ENCODE assay signal across 1 cellular context in the genomic region with DNA sequence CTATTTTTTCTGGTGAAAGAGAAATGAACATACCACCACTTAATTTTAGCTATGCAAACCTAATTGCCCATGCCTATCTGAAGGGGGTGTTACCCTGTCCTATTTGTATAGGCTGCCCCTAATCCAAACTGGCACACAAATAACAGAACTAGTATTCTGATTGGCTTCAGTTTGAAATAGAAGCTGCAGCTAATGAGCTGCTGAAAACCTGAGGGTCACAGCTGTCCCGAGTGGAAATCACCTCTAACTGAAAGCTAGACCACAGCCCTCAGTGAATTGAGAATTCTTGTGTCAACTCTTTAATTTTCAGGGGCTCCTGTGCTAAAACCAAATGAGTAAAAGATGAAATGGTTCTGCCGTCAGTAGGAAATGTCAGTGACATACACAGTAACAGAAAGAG.
TF ChIP-seq lines count a peak whose summit lies in the region.

No MANE protein-coding gene starts in this region.

TF ChIP-seq in HepG2, 621 proteins besides CTCF, POLR2A, EP300 and RAD21:
- TF ChIP-seq SP2 (CRISPR knock-in tag; IDR thresholded peaks at IDR 0.05) (no peak), SP5 (CRISPR knock-in tag; IDR thresholded peaks at IDR 0.05; ENCODE audit: borderline replicate concordance, low read depth) (no peak), ZBTB43 (CRISPR knock-in tag; conservative IDR thresholded peaks at IDR 0.05) (no peak), ZBTB20 (CRISPR knock-in tag; IDR thresholded peaks at IDR 0.05; ENCODE audit: borderline replicate concordance, low read depth) (no peak), ZXDC (CRISPR knock-in tag; IDR thresholded peaks at IDR 0.05) (no peak), TCF7 (IDR thresholded peaks at IDR 0.05; ENCODE audit: low read depth) (no peak), HMGXB4 (CRISPR knock-in tag; IDR thresholded peaks at IDR 0.05; ENCODE audit: borderline replicate concordance in 1 of 2, low read depth in 1 of 2) (no peak), ZNF292 (CRISPR knock-in tag; IDR thresholded peaks at IDR 0.05; ENCODE audit: borderline replicate concordance, low read depth) (no peak), RELA (CRISPR knock-in tag; IDR thresholded peaks at IDR 0.05) (no peak), DBP (CRISPR knock-in tag; IDR thresholded peaks at IDR 0.05; ENCODE audit: not compliant biosample characterization) (no peak), ZNF512B (CRISPR knock-in tag; IDR thresholded peaks at IDR 0.05; ENCODE audit: borderline replicate concordance) (no peak), ZSCAN22 (CRISPR knock-in tag; IDR thresholded peaks at IDR 0.05) (no peak), E2F5 (CRISPR knock-in tag; conservative IDR thresholded peaks at IDR 0.05) (no peak), ZBTB21 (CRISPR knock-in tag; IDR thresholded peaks at IDR 0.05) (no peak), MAFF (IDR thresholded peaks at IDR 0.05; ENCODE audit: low read depth, low read length) (no peak), ZNF639 (CRISPR knock-in tag; conservative IDR thresholded peaks at IDR 0.05) (no peak), MYC (CRISPR knock-in tag; IDR thresholded peaks at IDR 0.05; ENCODE audit: borderline replicate concordance) (no peak), ZNF101 (CRISPR knock-in tag; IDR thresholded peaks at IDR 0.05; ENCODE audit: borderline replicate concordance, low read depth) (no peak)
- TF ChIP-seq, protein P1, sequence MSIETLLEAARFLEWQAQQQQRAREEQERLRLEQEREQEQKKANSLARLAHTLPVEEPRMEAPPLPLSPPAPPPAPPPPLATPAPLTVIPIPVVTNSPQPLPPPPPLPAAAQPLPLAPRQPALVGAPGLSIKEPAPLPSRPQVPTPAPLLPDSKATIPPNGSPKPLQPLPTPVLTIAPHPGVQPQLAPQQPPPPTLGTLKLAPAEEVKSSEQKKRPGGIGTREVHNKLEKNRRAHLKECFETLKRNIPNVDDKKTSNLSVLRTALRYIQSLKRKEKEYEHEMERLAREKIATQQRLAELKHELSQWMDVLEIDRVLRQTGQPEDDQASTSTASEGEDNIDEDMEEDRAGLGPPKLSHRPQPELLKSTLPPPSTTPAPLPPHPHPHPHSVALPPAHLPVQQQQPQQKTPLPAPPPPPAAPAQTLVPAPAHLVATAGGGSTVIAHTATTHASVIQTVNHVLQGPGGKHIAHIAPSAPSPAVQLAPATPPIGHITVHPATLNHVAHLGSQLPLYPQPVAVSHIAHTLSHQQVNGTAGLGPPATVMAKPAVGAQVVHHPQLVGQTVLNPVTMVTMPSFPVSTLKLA (IDR thresholded peaks at IDR 0.05): no peak
- TF ChIP-seq, protein P2, sequence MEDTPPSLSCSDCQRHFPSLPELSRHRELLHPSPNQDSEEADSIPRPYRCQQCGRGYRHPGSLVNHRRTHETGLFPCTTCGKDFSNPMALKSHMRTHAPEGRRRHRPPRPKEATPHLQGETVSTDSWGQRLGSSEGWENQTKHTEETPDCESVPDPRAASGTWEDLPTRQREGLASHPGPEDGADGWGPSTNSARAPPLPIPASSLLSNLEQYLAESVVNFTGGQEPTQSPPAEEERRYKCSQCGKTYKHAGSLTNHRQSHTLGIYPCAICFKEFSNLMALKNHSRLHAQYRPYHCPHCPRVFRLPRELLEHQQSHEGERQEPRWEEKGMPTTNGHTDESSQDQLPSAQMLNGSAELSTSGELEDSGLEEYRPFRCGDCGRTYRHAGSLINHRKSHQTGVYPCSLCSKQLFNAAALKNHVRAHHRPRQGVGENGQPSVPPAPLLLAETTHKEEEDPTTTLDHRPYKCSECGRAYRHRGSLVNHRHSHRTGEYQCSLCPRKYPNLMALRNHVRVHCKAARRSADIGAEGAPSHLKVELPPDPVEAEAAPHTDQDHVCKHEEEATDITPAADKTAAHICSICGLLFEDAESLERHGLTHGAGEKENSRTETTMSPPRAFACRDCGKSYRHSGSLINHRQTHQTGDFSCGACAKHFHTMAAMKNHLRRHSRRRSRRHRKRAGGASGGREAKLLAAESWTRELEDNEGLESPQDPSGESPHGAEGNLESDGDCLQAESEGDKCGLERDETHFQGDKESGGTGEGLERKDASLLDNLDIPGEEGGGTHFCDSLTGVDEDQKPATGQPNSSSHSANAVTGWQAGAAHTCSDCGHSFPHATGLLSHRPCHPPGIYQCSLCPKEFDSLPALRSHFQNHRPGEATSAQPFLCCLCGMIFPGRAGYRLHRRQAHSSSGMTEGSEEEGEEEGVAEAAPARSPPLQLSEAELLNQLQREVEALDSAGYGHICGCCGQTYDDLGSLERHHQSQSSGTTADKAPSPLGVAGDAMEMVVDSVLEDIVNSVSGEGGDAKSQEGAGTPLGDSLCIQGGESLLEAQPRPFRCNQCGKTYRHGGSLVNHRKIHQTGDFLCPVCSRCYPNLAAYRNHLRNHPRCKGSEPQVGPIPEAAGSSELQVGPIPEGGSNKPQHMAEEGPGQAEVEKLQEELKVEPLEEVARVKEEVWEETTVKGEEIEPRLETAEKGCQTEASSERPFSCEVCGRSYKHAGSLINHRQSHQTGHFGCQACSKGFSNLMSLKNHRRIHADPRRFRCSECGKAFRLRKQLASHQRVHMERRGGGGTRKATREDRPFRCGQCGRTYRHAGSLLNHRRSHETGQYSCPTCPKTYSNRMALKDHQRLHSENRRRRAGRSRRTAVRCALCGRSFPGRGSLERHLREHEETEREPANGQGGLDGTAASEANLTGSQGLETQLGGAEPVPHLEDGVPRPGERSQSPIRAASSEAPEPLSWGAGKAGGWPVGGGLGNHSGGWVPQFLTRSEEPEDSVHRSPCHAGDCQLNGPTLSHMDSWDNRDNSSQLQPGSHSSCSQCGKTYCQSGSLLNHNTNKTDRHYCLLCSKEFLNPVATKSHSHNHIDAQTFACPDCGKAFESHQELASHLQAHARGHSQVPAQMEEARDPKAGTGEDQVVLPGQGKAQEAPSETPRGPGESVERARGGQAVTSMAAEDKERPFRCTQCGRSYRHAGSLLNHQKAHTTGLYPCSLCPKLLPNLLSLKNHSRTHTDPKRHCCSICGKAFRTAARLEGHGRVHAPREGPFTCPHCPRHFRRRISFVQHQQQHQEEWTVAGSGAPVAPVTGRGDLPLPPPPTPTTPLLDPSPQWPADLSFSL (CRISPR knock-in tag; IDR thresholded peaks at IDR 0.05): no peak
TF ChIP-seq in HepG2: peak in this region for 0.
